10 cellular contexts compared by ENCODE assay signal in the genomic region with DNA sequence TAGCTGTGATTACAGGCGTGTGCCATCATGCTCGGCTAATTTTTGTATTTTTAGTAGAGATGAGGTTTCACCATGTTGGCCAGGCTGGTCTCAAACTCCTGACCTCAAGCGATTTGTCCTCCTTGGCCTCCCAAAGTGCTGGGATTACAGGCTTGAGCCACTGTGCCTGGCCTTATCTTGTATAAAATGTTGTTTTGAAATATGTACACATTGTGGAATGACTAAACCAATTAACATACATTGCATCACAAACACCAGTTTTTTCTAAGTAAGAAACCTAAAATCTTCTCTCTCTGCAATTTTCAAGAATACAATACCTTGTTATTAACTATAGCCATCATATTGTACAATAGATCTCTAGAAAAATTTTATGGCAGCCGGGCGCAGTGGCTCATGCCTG. TPM values are rescaled to one million over a fixed set of nuclear protein-coding genes. Genes with fewer than 3 reads are reported as not detected.
"Had no signal": no experiment of that assay in that cellular context is flagged by ENCODE, and none has a peak within 500 bp of the region (broad histone marks: within the 10 kb centered on the region; RNA-seq: fewer than 3 reads in every experiment).

No MANE protein-coding gene starts in this region.

RNA-seq across cellular contexts. Expression of gene PFN4, which starts 17.2 kb away (rescaled TPM):
- total RNA-seq: epithelial cell of proximal tubule; gastrocnemius medialis; left colon; mesenteric fat pad; mucosa of descending colon; naive thymus-derived CD8-positive, alpha-beta T cell had no signal
- polyA plus RNA-seq: naive thymus-derived CD8-positive, alpha-beta T cell had no signal

RNA-seq across cellular contexts. Expression of gene FAM228A, which starts 34.5 kb away (rescaled TPM):
- total RNA-seq: dermis blood vessel endothelial cell, epithelial cell of proximal tubule, glomerular endothelial cell, left colon, mammary epithelial cell, myocyte had no signal
- polyA plus RNA-seq: mammary epithelial cell had no signal
